8 cellular contexts compared by ENCODE assay signal in the genomic region with DNA sequence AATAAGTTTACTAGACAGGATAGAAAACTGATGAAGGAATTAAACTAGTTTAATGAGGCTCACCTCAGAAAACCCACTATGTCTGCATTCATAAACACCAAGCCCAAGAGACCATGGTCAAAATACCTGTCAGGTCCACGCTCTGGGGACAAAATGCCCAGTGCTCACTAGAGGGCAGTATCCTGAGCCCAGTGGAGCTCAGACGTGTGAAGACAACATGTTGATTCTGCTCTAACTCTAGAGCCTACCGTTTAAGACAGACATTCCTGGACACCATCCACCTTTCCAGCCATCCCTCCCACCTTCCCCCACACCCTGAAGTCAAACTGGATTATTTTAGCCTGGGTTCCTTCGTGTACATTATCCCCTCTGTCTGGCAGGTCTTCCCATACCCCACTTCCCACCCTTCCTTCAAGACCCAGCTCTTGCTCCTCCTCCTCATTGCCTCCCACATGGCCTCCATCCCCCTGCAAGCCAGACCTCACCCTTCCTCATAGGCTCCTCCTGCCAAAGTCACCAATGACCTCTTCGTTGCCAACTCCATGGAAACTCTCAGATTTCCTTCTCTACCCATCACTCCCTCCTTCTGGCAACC.
DNase-seq lines count a peak whose midpoint lies in the region; ATAC-seq and TF ChIP-seq lines count a peak whose summit lies in the region.

No MANE protein-coding gene starts in this region.

- H3K18ac ChIP-seq in IMR-90 (ENCODE audit: low read depth, low read length) = no peak overlapping the region

- dilution Hi-C loops in IMR-90 (cut with HindIII; ENCODE audit: low sequenced_read_pairs, unreplicated experiment) = no loop called here

- H3K27me3 ChIP-seq in IMR-90 (ENCODE audit: control insufficient read depth, insufficient read depth, low read length) = peaks cover 5% of the 10 kb centered on the region
- peaks cover 13% of the 10 kb centered on the region for H3K27me3 ChIP-seq in hepatocyte

- H4K8ac ChIP-seq in IMR-90 (ENCODE audit: low read depth in 2 of 2, low read length in 2 of 2) = no peak overlapping the region

- H3K14ac ChIP-seq in IMR-90 (replicated peaks; ENCODE audit: low read depth, low read length) = no peak overlapping the region

- no peak overlapping the region for H3K9ac ChIP-seq in IMR-90 (ENCODE audit: low read depth, low read length)

- H3K4ac ChIP-seq in IMR-90 (ENCODE audit: low read depth, low read length) = no peak overlapping the region

- H4K5ac ChIP-seq in IMR-90 (ENCODE audit: low read depth, low read length) = no peak overlapping the region

- DNase-seq in NCI-H510A treated with DMSO at 0.1 percent for 48 hours (lab: John Stamatoyannopoulos, UW) (peak; percentile 12), NCI-H510A (lab: John Stamatoyannopoulos, UW) (no peak), IMR-90 (peak; percentile 7), hepatocyte (ENCODE audit: low spot score) (peak; percentile 58)
- peak; percentile 20 for DNase-seq in activated T-cell treated with anti-CD3 and anti-CD28 coated beads, Interleukin-2, amount 50 U/mL, for 1 hour

- H3K4me3 Mint-ChIP-seq in stimulated activated memory B cell treated with anti-CD40 and anti-IgM and Interleukin-4, amounts not matched to agents 10 μg/mL and 1 μg/mL and 100 μg/mL, for 72 hours = no peak overlapping the region

- no peaks in the 10 kb centered on the region for H3K4me1 ChIP-seq in IMR-90 (ENCODE audit: control insufficient read depth, insufficient read depth, low read length)
- H3K4me1 ChIP-seq in hepatocyte (ENCODE audit: insufficient read depth) = no peaks in the 10 kb centered on the region

- H2AFZ ChIP-seq in IMR-90 (replicated peaks; ENCODE audit: low read length, poor library complexity) (peak overlapping the region; percentile 58), hepatocyte (no peak overlapping the region)

- H2AK9ac ChIP-seq in IMR-90 (replicated peaks; ENCODE audit: low read depth, low read length, poor library complexity) = no peak overlapping the region

- H2BK15ac ChIP-seq in IMR-90 (ENCODE audit: low read depth, low read length) = no peak overlapping the region

- no peak overlapping the region for H2BK5ac ChIP-seq in IMR-90 (ENCODE audit: low read depth, low read length, poor library complexity, severe bottlenecking)

- no peak overlapping the region for H3K27ac Mint-ChIP-seq in stimulated activated memory B cell treated with anti-CD40 and anti-IgM and Interleukin-4, amounts not matched to agents 10 μg/mL and 1 μg/mL and 100 μg/mL, for 72 hours

- no peaks in the 10 kb centered on the region for H4K20me1 ChIP-seq in IMR-90 (ENCODE audit: insufficient read depth, low read length)
- H4K20me1 ChIP-seq in hepatocyte (ENCODE audit: insufficient read depth, poor library complexity, severe bottlenecking) = no peaks in the 10 kb centered on the region

- H3K9me2 ChIP-seq in hepatocyte (replicated peaks; ENCODE audit: insufficient read depth) = no peaks in the 10 kb centered on the region

- 9% methylated on average over 5 of the region's 5 CpGs; no CpG with 5 or more reads in 1 of the 2 experiments for WGBS in IMR-90 (ENCODE audit: extremely low coverage in 2 of 2, insufficient read length in 1 of 2), 2 experiments
- 43% methylated on average over 5 of the region's 5 CpGs for WGBS in hepatocyte (ENCODE audit: low lambda C conversion rate, missing lambda C conversion rate)

- H2BK120ac ChIP-seq in IMR-90 (ENCODE audit: low read depth, low read length) = no peak overlapping the region

- H3K4me2 ChIP-seq in IMR-90 (ENCODE audit: low read depth, low read length) = no peak overlapping the region
- no peak overlapping the region for H3K4me2 ChIP-seq in hepatocyte

- H3K23ac ChIP-seq in IMR-90 (ENCODE audit: low read depth, low read length) = no peak overlapping the region

- H3K4me3 ChIP-seq in IMR-90 (ENCODE audit: insufficient read depth, low read depth, low read length) (no peak overlapping the region), hepatocyte (no peak overlapping the region)

- CTCF ChIA-PET in IMR-90 (lab: Yijun Ruan, JAX) = no interaction called here

- in situ Hi-C loops in IMR-90 (cut with MboI; ENCODE audit: low sequenced_read_pairs) = no loop called here

- H3K36me3 Mint-ChIP-seq in stimulated activated memory B cell treated with anti-CD40 and anti-IgM and Interleukin-4, amounts not matched to agents 10 μg/mL and 1 μg/mL and 100 μg/mL, for 72 hours = no peaks in the 10 kb centered on the region

- no peaks in the 10 kb centered on the region for H3K9me3 Mint-ChIP-seq in stimulated activated memory B cell treated with anti-CD40 and anti-IgM and Interleukin-4, amounts not matched to agents 10 μg/mL and 1 μg/mL and 100 μg/mL, for 72 hours

- H3K36me3 ChIP-seq in IMR-90 (ENCODE audit: control insufficient read depth, insufficient read depth, low read length) (no peaks in the 10 kb centered on the region), hepatocyte (replicated peaks; ENCODE audit: insufficient read depth, low read depth) (no peaks in the 10 kb centered on the region)

- H3K27ac ChIP-seq in IMR-90 (ENCODE audit: insufficient read depth, low read length) (no peak overlapping the region), hepatocyte (no peak overlapping the region)

- H3K56ac ChIP-seq in IMR-90 (ENCODE audit: extremely low read depth, insufficient read depth, low read length) = no peak overlapping the region

- intact Hi-C loops in IMR-90 (cut with micrococcal nuclease) = loop anchor here (1.0 to 10.0 kb wide), 2 partner anchors 115 to 190 kb away; no protein-coding TSS in a partner anchor

- H3K4me1 Mint-ChIP-seq in stimulated activated memory B cell treated with anti-CD40 and anti-IgM and Interleukin-4, amounts not matched to agents 10 μg/mL and 1 μg/mL and 100 μg/mL, for 72 hours = peaks cover 7% of the 10 kb centered on the region

- H3K79me1 ChIP-seq in IMR-90 (ENCODE audit: low read depth in 1 of 2, low read length in 2 of 2) = no peaks in the 10 kb centered on the region

- H2AK5ac ChIP-seq in IMR-90 (ENCODE audit: low read depth, low read length) = no peak overlapping the region

- H4K91ac ChIP-seq in IMR-90 (ENCODE audit: insufficient read depth, low read depth, low read length) = no peak overlapping the region

- no peak for TF ChIP-seq POLR2A in IMR-90 (IDR thresholded peaks at IDR 0.05; ENCODE audit: low read depth, low read length)

- H2BK20ac ChIP-seq in IMR-90 (ENCODE audit: low read depth, low read length) = no peak overlapping the region

- H3K9me3 ChIP-seq in IMR-90 (ENCODE audit: control insufficient read depth, insufficient read depth, low read length) (no peaks in the 10 kb centered on the region), hepatocyte (ENCODE audit: low read depth) (no peaks in the 10 kb centered on the region)

- H3K27me3 Mint-ChIP-seq in stimulated activated memory B cell treated with anti-CD40 and anti-IgM and Interleukin-4, amounts not matched to agents 10 μg/mL and 1 μg/mL and 100 μg/mL, for 72 hours = peaks cover 19% of the 10 kb centered on the region

- POLR2A ChIA-PET in IMR-90 (lab: Charles Lee; ENCODE audit: unreplicated experiment) = no interaction called here

- ATAC-seq in IMR-90 (ENCODE audit: low read depth) (no peak; the same call in 1 of the 2 replicates), HG03095 (IDR thresholded peaks at IDR 0.05; ENCODE audit: unreplicated experiment) (no peak), GM18867 (IDR thresholded peaks at IDR 0.05; ENCODE audit: unreplicated experiment) (no peak)
- peak; percentile 54 for ATAC-seq in stimulated activated memory B cell treated with anti-CD40 and anti-IgM and Interleukin-4, amounts not matched to agents 10 μg/mL and 1 μg/mL and 100 μg/mL, for 72 hours

- TF ChIP-seq RAD21 in IMR-90 (IDR thresholded peaks at IDR 0.05; ENCODE audit: low read length) = peak; percentile 32; the same call in 1 of the 2 replicates

- no peaks in the 10 kb centered on the region for H3K9me1 ChIP-seq in IMR-90 (ENCODE audit: insufficient read depth, low read length)

- no peaks in the 10 kb centered on the region for H3K79me2 ChIP-seq in hepatocyte

- peak; percentile 42 for TF ChIP-seq CTCF in IMR-90 (conservative IDR thresholded peaks at IDR 0.05; ENCODE audit: low read depth, low read length)
- TF ChIP-seq CTCF in hepatocyte (IDR thresholded peaks at IDR 0.05; ENCODE audit: poor library complexity) = peak; percentile 62

- BruUV-seq in IMR-90 (replicated peaks; lab: Mats Ljungman, UMichigan) = no TSS peak

TF ChIP-seq in IMR-90, 13 proteins besides CTCF, POLR2A, EP300 and RAD21:
- TF ChIP-seq SMC3 (IDR thresholded peaks at IDR 0.05; ENCODE audit: low read depth, low read length) (peak; percentile 31; the same call in 1 of the 2 replicates), FOS (IDR thresholded peaks at IDR 0.05; ENCODE audit: low read depth, low read length) (no peak)
